8 cellular contexts compared by ENCODE assay signal in genomic region chr12:99386907-99387306, GRCh38.
DNase-seq lines count a peak whose midpoint lies in the region; ATAC-seq and TF ChIP-seq lines count a peak whose summit lies in the region.

No MANE protein-coding gene starts in this region.

- no peak overlapping the region for H3K4me3 ChIP-seq in RWPE2 (ENCODE audit: severe bottlenecking)
- H3K4me3 ChIP-seq in kidney epithelial cell (ENCODE audit: low read depth, low read length): no peak overlapping the region
- no peak overlapping the region for H3K4me3 ChIP-seq in effector memory CD4-positive, alpha-beta T cell (ENCODE audit: insufficient read depth, low read depth, low read length, poor library complexity, severe bottlenecking)
- H3K4me3 ChIP-seq in testis: peak overlapping the region in 1 of 2 donors; percentile 2

- peak; percentile 67 for ATAC-seq in HG03354 (IDR thresholded peaks at IDR 0.05; ENCODE audit: poor library complexity, severe bottlenecking, unreplicated experiment)
- 0 out of 3 replicates have a peak, but pooled peaks have one; percentile 33 for ATAC-seq in RWPE2 (ENCODE audit: low read depth)

- H3K27me3 ChIP-seq in RWPE2 (ENCODE audit: insufficient read depth, poor library complexity, severe bottlenecking) (no peaks in the 10 kb centered on the region), kidney epithelial cell (ENCODE audit: control insufficient read depth, insufficient read depth, low read length) (no peaks in the 10 kb centered on the region), testis (no peaks in the 10 kb centered on the region)
- H3K27me3 ChIP-seq in effector memory CD4-positive, alpha-beta T cell (replicated peaks; ENCODE audit: control insufficient read depth, insufficient read depth, low read length, poor library complexity, severe bottlenecking): no peaks in the 10 kb centered on the region

- no peaks in the 10 kb centered on the region for H3K9me3 ChIP-seq in RWPE2 (ENCODE audit: severe bottlenecking)
- H3K9me3 ChIP-seq in effector memory CD4-positive, alpha-beta T cell (ENCODE audit: control insufficient read depth, low read length): no peaks in the 10 kb centered on the region
- H3K9me3 ChIP-seq in testis: no peaks in the 10 kb centered on the region

- no peaks in the 10 kb centered on the region for H3K36me3 ChIP-seq in RWPE2 (ENCODE audit: low read depth)
- H3K36me3 ChIP-seq in kidney epithelial cell (ENCODE audit: control insufficient read depth, insufficient read depth, low read length): no peaks in the 10 kb centered on the region
- no peaks in the 10 kb centered on the region for H3K36me3 ChIP-seq in effector memory CD4-positive, alpha-beta T cell (ENCODE audit: control insufficient read depth, insufficient read depth, low read length)
- H3K36me3 ChIP-seq in testis (ENCODE audit: low read depth, missing control alignments): no peaks in the 10 kb centered on the region

- TF ChIP-seq POLR2A in testis (IDR thresholded peaks at IDR 0.05): no peak

- in situ Hi-C loops in GM13976 (cut with MboI; ENCODE audit: low sequenced_read_pairs, unreplicated experiment): loop anchor here (10.0 to 25.0 kb wide), 3 partner anchors 238 to 378 kb away; no protein-coding TSS in a partner anchor

- DNase-seq in GM13976 (ENCODE audit: low spot score): peak; percentile 37
- no peak for DNase-seq in RWPE2 (ENCODE audit: low spot score)
- peak; percentile 5 for DNase-seq in kidney epithelial cell (ENCODE audit: low read depth)
- DNase-seq in effector memory CD4-positive, alpha-beta T cell: no peak
- DNase-seq in OCI-M2 (lab: John Stamatoyannopoulos, UW; ENCODE audit: unreplicated experiment): no peak
- no peak for DNase-seq in GF-D8 (lab: John Stamatoyannopoulos, UW)
- no peak for DNase-seq in testis

- 65 to 82% methylated on average over 2 of the region's 2 CpGs for WGBS in testis, 2 donors

- intact Hi-C loops in testis (cut with DNase I; ENCODE audit: low total_unique reads): no loop called here

- H3K4me1 ChIP-seq in RWPE2 (ENCODE audit: insufficient read depth, poor library complexity, severe bottlenecking) (no peaks in the 10 kb centered on the region), testis (no peaks in the 10 kb centered on the region)
- H3K4me1 ChIP-seq in effector memory CD4-positive, alpha-beta T cell (ENCODE audit: control insufficient read depth, insufficient read depth, low read length, poor library complexity, severe bottlenecking): no peaks in the 10 kb centered on the region

- H3K27ac ChIP-seq in RWPE2 (ENCODE audit: poor library complexity, severe bottlenecking) (no peak overlapping the region), testis (no peak overlapping the region)
- no peak overlapping the region for H3K27ac ChIP-seq in effector memory CD4-positive, alpha-beta T cell (ENCODE audit: insufficient read depth, low read length, poor library complexity, severe bottlenecking)

- TF ChIP-seq CTCF in GM13976 (IDR thresholded peaks at IDR 0.05; ENCODE audit: borderline replicate concordance, control extremely low read depth, extremely low read depth, insufficient read depth, missing control alignments) (peak; percentile 45), RWPE2 (IDR thresholded peaks at IDR 0.05; ENCODE audit: poor library complexity, severe bottlenecking) (peak; percentile 73), kidney epithelial cell (IDR thresholded peaks at IDR 0.05; ENCODE audit: insufficient read depth, low read length, poor library complexity, severe bottlenecking) (peak; percentile 57), testis (IDR thresholded peaks at IDR 0.05) (no peak)

Comparison
In these comparisons a context has a peak if more than half of its experiments do, and no peak if none do; other contexts are left out.
1. DNase-seq: peak in GM13976 (single experiment) and kidney epithelial cell (single experiment); none in RWPE2 (single experiment), effector memory CD4-positive, alpha-beta T cell (0 of 3), OCI-M2 (single experiment), GF-D8 (single experiment) and testis (single experiment).
2. CTCF ChIP-seq: peak in GM13976 (single experiment), RWPE2 (single experiment) and kidney epithelial cell (single experiment); none in testis (0 of 3).